Comparison of ENCODE assay signal across 37 cellular contexts in the genomic region with DNA sequence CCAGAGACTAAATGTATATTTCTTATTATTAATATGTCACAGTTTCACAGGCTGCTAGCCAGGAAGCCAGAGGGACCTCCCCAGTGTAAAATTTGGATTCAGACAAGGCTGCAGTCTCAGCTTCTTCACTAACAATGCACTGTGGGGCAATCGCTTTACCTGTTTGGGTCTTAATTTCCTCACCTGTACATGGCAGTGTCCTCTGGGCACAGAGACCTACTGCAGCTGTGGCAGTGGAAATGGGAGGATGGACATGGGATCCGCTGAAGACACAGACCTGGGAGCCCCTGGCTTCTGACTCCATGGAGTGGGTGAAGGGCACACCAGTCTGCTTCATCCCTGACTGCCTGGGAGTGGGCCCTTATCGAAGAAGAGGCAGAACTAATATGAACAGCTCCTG. TPM values are rescaled to one million over a fixed set of nuclear protein-coding genes. Genes with fewer than 3 reads are reported as not detected.
"Had no signal": no experiment of that assay in that cellular context is flagged by ENCODE, and none has a peak within 500 bp of the region (broad histone marks: within the 10 kb centered on the region; RNA-seq: fewer than 3 reads in every experiment).

No MANE protein-coding gene starts in this region.

- H3K4me1 Mint-ChIP-seq: activated B cell treated with CpG ODN at 0.5 μM for 24 hours; activated CD4-positive, alpha-beta T cell treated with anti-CD3 and anti-CD28 coated beads, Interleukin-2, amount 10 ng/mL, durations not matched to agents 24 days and 14 days; activated naive CD4-positive, alpha-beta T cell treated with anti-CD3 and anti-CD28 coated beads, Interleukin-2, amount 10 ng/mL, durations not matched to agents 7 days and 5 days; activated naive CD4-positive, alpha-beta T cell treated with anti-CD3 and anti-CD28 coated beads, Interleukin-2, amount 50 U/mL, for 24 hours; activated naive CD8-positive, alpha-beta T cell treated with anti-CD3 and anti-CD28 coated beads, Interleukin-2, amount 10 ng/mL, durations not matched to agents 7 days and 5 days; activated naive CD8-positive, alpha-beta T cell treated with anti-CD3 and anti-CD28 coated beads, Interleukin-2, amount 50 U/mL, for 24 hours; brain; T-cell; T-helper 17 cell had no signal

- H3K27me3 ChIP-seq: ascending aorta, cardiac muscle cell had no signal

- H3K36me3 Mint-ChIP-seq: activated CD4-positive, alpha-beta memory T cell treated with anti-CD3 and anti-CD28 coated beads for 36 hours; activated naive CD4-positive, alpha-beta T cell treated with anti-CD3 and anti-CD28 coated beads, Interleukin-2, amount 10 ng/mL, durations not matched to agents 7 days and 5 days; activated naive CD4-positive, alpha-beta T cell treated with anti-CD3 and anti-CD28 coated beads, Interleukin-2, amount 50 U/mL, for 24 hours; activated naive CD8-positive, alpha-beta T cell; activated naive CD8-positive, alpha-beta T cell treated with anti-CD3 and anti-CD28 coated beads, Interleukin-2, amount 10 ng/mL, durations not matched to agents 7 days and 5 days; brain; T-cell had no signal

- FAIRE-seq: bronchial epithelial cell, TTC549 had no signal

- H3K27me3 Mint-ChIP-seq: activated CD4-positive, alpha-beta T cell treated with anti-CD3 and anti-CD28 coated beads, Interleukin-2, amount 10 ng/mL, durations not matched to agents 24 days and 14 days; activated CD8-positive, alpha-beta T cell treated with anti-CD3 and anti-CD28 coated beads for 36 hours; activated naive CD8-positive, alpha-beta T cell treated with anti-CD3 and anti-CD28 coated beads, Interleukin-2, amount 10 ng/mL, durations not matched to agents 7 days and 5 days; brain had no signal

- H3K9me3 Mint-ChIP-seq: activated B cell treated with CpG ODN at 0.5 μM for 24 hours; activated CD4-positive, alpha-beta memory T cell treated with anti-CD3 and anti-CD28 coated beads for 36 hours; activated CD4-positive, alpha-beta T cell treated with anti-CD3 and anti-CD28 coated beads, Interleukin-2, amount 10 ng/mL, durations not matched to agents 24 days and 14 days; activated CD8-positive, alpha-beta T cell treated with anti-CD3 and anti-CD28 coated beads for 36 hours; activated naive CD4-positive, alpha-beta T cell treated with anti-CD3 and anti-CD28 coated beads, Interleukin-2, amount 10 ng/mL, durations not matched to agents 7 days and 5 days; activated naive CD4-positive, alpha-beta T cell treated with anti-CD3 and anti-CD28 coated beads, Interleukin-2, amount 50 U/mL, for 24 hours; activated naive CD8-positive, alpha-beta T cell treated with anti-CD3 and anti-CD28 coated beads, Interleukin-2, amount 10 ng/mL, durations not matched to agents 7 days and 5 days; activated T-cell treated with anti-CD3 and anti-CD28 coated beads, Interleukin-2, amount 50 U/mL, for 4 hours; activated T-cell treated with anti-CD3 and anti-CD28 coated beads, Interleukin-2, amount 50 U/mL, for 72 hours; activated T-helper 1 cell treated with anti-CD3 and anti-CD28 coated beads, Interleukin-12 subunit alpha, Interleukin-12 subunit beta, Interleukin-2, Interleukin-4 antibody, amounts not matched to agents 30 ng/mL and 10 ng/mL and 1 ng/mL, durations not matched to agents 14 hours and 24 hours and 36 hours; activated T-helper 2 cell treated with anti-CD3 and anti-CD28 coated beads, Interferon-gamma antibody, Interleukin-2, Interleukin-4, amounts not matched to agents 10 μg/mL and 5 μg/mL and 100 μg/mL, durations not matched to agents 14 hours and 24 hours and 36 hours; brain; T-cell had no signal

- H3K36me3 ChIP-seq: ascending aorta, cardiac muscle cell had no signal

- H3K4me3 Mint-ChIP-seq: activated B cell treated with CpG ODN at 0.5 μM for 24 hours; activated CD4-positive, alpha-beta memory T cell treated with anti-CD3 and anti-CD28 coated beads for 36 hours; activated CD4-positive, alpha-beta T cell treated with anti-CD3 and anti-CD28 coated beads, Interleukin-2, amount 10 ng/mL, durations not matched to agents 24 days and 14 days; activated CD8-positive, alpha-beta T cell treated with anti-CD3 and anti-CD28 coated beads for 36 hours; activated naive CD4-positive, alpha-beta T cell treated with anti-CD3 and anti-CD28 coated beads, Interleukin-2, amount 10 ng/mL, durations not matched to agents 7 days and 5 days; activated naive CD4-positive, alpha-beta T cell treated with anti-CD3 and anti-CD28 coated beads, Interleukin-2, amount 50 U/mL, for 24 hours; activated naive CD8-positive, alpha-beta T cell; activated naive CD8-positive, alpha-beta T cell treated with anti-CD3 and anti-CD28 coated beads, Interleukin-2, amount 10 ng/mL, durations not matched to agents 7 days and 5 days; activated naive CD8-positive, alpha-beta T cell treated with anti-CD3 and anti-CD28 coated beads, Interleukin-2, amount 50 U/mL, for 24 hours; activated T-cell treated with anti-CD3 and anti-CD28 coated beads, Interleukin-2, amount 50 U/mL, for 4 hours; activated T-cell treated with anti-CD3 and anti-CD28 coated beads, Interleukin-2, amount 50 U/mL, for 72 hours; activated T-helper 1 cell treated with anti-CD3 and anti-CD28 coated beads, Interleukin-12 subunit alpha, Interleukin-12 subunit beta, Interleukin-2, Interleukin-4 antibody, amounts not matched to agents 30 ng/mL and 10 ng/mL and 1 ng/mL, durations not matched to agents 14 hours and 24 hours and 36 hours; brain; T-cell; T-helper 17 cell had no signal

- H3K9me3 ChIP-seq: ascending aorta had no signal

- H3K4me3 ChIP-seq: ascending aorta, cardiac muscle cell had no signal

- DNase-seq: activated B cell treated with CpG ODN at 0.5 μM for 24 hours; activated CD4-positive, alpha-beta memory T cell treated with anti-CD3 and anti-CD28 coated beads for 36 hours; activated CD4-positive, alpha-beta T cell treated with anti-CD3 and anti-CD28 coated beads for 4 hours; activated CD4-positive, alpha-beta T cell treated with anti-CD3 and anti-CD28 coated beads, Interleukin-2, amount 10 ng/mL, durations not matched to agents 24 days and 14 days; activated CD4-positive, alpha-beta T cell treated with anti-CD3 and anti-CD28 coated beads, Interleukin-2, amount 50 U/mL, for 1 hour; activated CD4-positive, alpha-beta T cell treated with anti-CD3 and anti-CD28 coated beads, Interleukin-2, amount 50 U/mL, for 4 hours; activated CD4-positive, CD25-positive, alpha-beta regulatory T cell treated with anti-CD3 and anti-CD28 coated beads, Interleukin-2, amount 50 U/mL, for 72 hours; activated CD8-positive, alpha-beta memory T cell treated with anti-CD3 and anti-CD28 coated beads, Interleukin-2, amount 50 U/mL, for 4 hours; activated CD8-positive, alpha-beta T cell treated with anti-CD3 and anti-CD28 coated beads for 36 hours; activated effector memory CD4-positive, alpha-beta T cell treated with Interleukin-2 at 50 U/mL for 16 hours; activated gamma-delta T cell; activated naive CD4-positive, alpha-beta T cell treated with anti-CD3 and anti-CD28 coated beads, Interleukin-2, amount 10 ng/mL, durations not matched to agents 7 days and 5 days; activated naive CD4-positive, alpha-beta T cell treated with Interleukin-2 at 50 U/mL for 16 hours; activated naive CD8-positive, alpha-beta T cell treated with anti-CD3 and anti-CD28 coated beads, Interleukin-2, amount 10 ng/mL, durations not matched to agents 7 days and 5 days; activated naive CD8-positive, alpha-beta T cell treated with anti-CD3 and anti-CD28 coated beads, Interleukin-2, amount 50 U/mL, for 24 hours; activated T-cell treated with anti-CD3 and anti-CD28 coated beads for 4 hours; activated T-cell treated with anti-CD3 and anti-CD28 coated beads, Interleukin-2, amount 50 U/mL, for 1 hour; activated T-cell treated with anti-CD3 and anti-CD28 coated beads, Interleukin-2, amount 50 U/mL, for 4 hours; activated T-cell treated with anti-CD3 and anti-CD28 coated beads, Interleukin-2, amount 50 U/mL, for 72 hours; amygdala; anterior cingulate cortex; central memory CD4-positive, alpha-beta T cell; T-cell; T-helper 17 cell had no signal

- H3K27ac ChIP-seq: ascending aorta, cardiac muscle cell, VCaP had no signal

- ATAC-seq: activated CD8-positive, alpha-beta T cell treated with anti-CD3 and anti-CD28 coated beads for 36 hours; activated naive CD8-positive, alpha-beta T cell treated with anti-CD3 and anti-CD28 coated beads, Interleukin-2, amount 50 U/mL, for 24 hours; activated T-cell treated with anti-CD3 and anti-CD28 coated beads, Interleukin-2, amount 50 U/mL, for 4 hours; activated T-cell treated with anti-CD3 and anti-CD28 coated beads, Interleukin-2, amount 50 U/mL, for 72 hours; T-cell; T-helper 17 cell had no signal

- H3K27ac Mint-ChIP-seq: activated B cell treated with CpG ODN at 0.5 μM for 24 hours; activated CD4-positive, alpha-beta memory T cell treated with anti-CD3 and anti-CD28 coated beads for 36 hours; activated CD4-positive, alpha-beta T cell treated with anti-CD3 and anti-CD28 coated beads, Interleukin-2, amount 10 ng/mL, durations not matched to agents 24 days and 14 days; activated CD8-positive, alpha-beta T cell treated with anti-CD3 and anti-CD28 coated beads for 36 hours; activated naive CD4-positive, alpha-beta T cell treated with anti-CD3 and anti-CD28 coated beads, Interleukin-2, amount 10 ng/mL, durations not matched to agents 7 days and 5 days; activated naive CD4-positive, alpha-beta T cell treated with anti-CD3 and anti-CD28 coated beads, Interleukin-2, amount 50 U/mL, for 24 hours; activated naive CD8-positive, alpha-beta T cell; activated naive CD8-positive, alpha-beta T cell treated with anti-CD3 and anti-CD28 coated beads, Interleukin-2, amount 10 ng/mL, durations not matched to agents 7 days and 5 days; activated naive CD8-positive, alpha-beta T cell treated with anti-CD3 and anti-CD28 coated beads, Interleukin-2, amount 50 U/mL, for 24 hours; activated T-cell treated with anti-CD3 and anti-CD28 coated beads, Interleukin-2, amount 50 U/mL, for 72 hours; activated T-helper 1 cell treated with anti-CD3 and anti-CD28 coated beads, Interleukin-12 subunit alpha, Interleukin-12 subunit beta, Interleukin-2, Interleukin-4 antibody, amounts not matched to agents 30 ng/mL and 10 ng/mL and 1 ng/mL, durations not matched to agents 14 hours and 24 hours and 36 hours; activated T-helper 2 cell treated with anti-CD3 and anti-CD28 coated beads, Interferon-gamma antibody, Interleukin-2, Interleukin-4, amounts not matched to agents 10 μg/mL and 5 μg/mL and 100 μg/mL, durations not matched to agents 14 hours and 24 hours and 36 hours; brain; T-cell; T-helper 17 cell had no signal

RNA-seq across cellular contexts. Expression of gene SERPINA5, which starts 6.9 kb away (rescaled TPM):
- total RNA-seq: activated B cell treated with CpG ODN at 0.5 μM for 24 hours; activated CD4-positive, alpha-beta memory T cell treated with anti-CD3 and anti-CD28 coated beads for 36 hours; activated CD4-positive, alpha-beta T cell treated with anti-CD3 and anti-CD28 coated beads, Interleukin-2, amount 10 ng/mL, durations not matched to agents 24 days and 14 days; activated CD8-positive, alpha-beta memory T cell treated with anti-CD3 and anti-CD28 coated beads for 36 hours; activated CD8-positive, alpha-beta T cell treated with anti-CD3 and anti-CD28 coated beads for 36 hours; activated naive CD8-positive, alpha-beta T cell treated with anti-CD3 and anti-CD28 coated beads, Interleukin-2, amount 10 ng/mL, durations not matched to agents 7 days and 5 days; activated T-cell treated with anti-CD3 and anti-CD28 coated beads, Interleukin-2, amount 50 U/mL, for 72 hours; activated T-helper 1 cell treated with anti-CD3 and anti-CD28 coated beads, Interleukin-12 subunit alpha, Interleukin-12 subunit beta, Interleukin-2, Interleukin-4 antibody, amounts not matched to agents 30 ng/mL and 10 ng/mL and 1 ng/mL, durations not matched to agents 14 hours and 24 hours and 36 hours; activated T-helper 2 cell treated with anti-CD3 and anti-CD28 coated beads, Interferon-gamma antibody, Interleukin-2, Interleukin-4, amounts not matched to agents 10 μg/mL and 5 μg/mL and 100 μg/mL, durations not matched to agents 14 hours and 24 hours and 36 hours; bronchial epithelial cell; cardiac muscle cell; T-helper 1 cell treated with Interleukin-12 subunit alpha and Interleukin-12 subunit beta and Interleukin-4 antibody, amounts not matched to agents 30 ng/mL and 1 ng/mL, for 36 hours; T-helper 17 cell; T-helper 2 cell treated with Interferon-gamma antibody and Interleukin-4, amounts not matched to agents 100 ng/mL and 5 ng/mL, for 36 hours had no signal
- polyA plus RNA-seq: cardiac muscle cell had no signal

RNA-seq across cellular contexts. Expression of gene SERPINA4, which starts 13.1 kb away (rescaled TPM):
- total RNA-seq: activated B cell treated with CpG ODN at 0.5 μM for 24 hours; activated CD4-positive, alpha-beta memory T cell treated with anti-CD3 and anti-CD28 coated beads for 36 hours; activated CD4-positive, alpha-beta T cell treated with anti-CD3 and anti-CD28 coated beads, Interleukin-2, amount 10 ng/mL, durations not matched to agents 24 days and 14 days; activated CD8-positive, alpha-beta memory T cell treated with anti-CD3 and anti-CD28 coated beads for 36 hours; activated CD8-positive, alpha-beta T cell treated with anti-CD3 and anti-CD28 coated beads for 36 hours; activated naive CD8-positive, alpha-beta T cell treated with anti-CD3 and anti-CD28 coated beads, Interleukin-2, amount 10 ng/mL, durations not matched to agents 7 days and 5 days; activated T-cell treated with anti-CD3 and anti-CD28 coated beads, Interleukin-2, amount 50 U/mL, for 4 hours; activated T-cell treated with anti-CD3 and anti-CD28 coated beads, Interleukin-2, amount 50 U/mL, for 72 hours; activated T-helper 1 cell treated with anti-CD3 and anti-CD28 coated beads, Interleukin-12 subunit alpha, Interleukin-12 subunit beta, Interleukin-2, Interleukin-4 antibody, amounts not matched to agents 30 ng/mL and 10 ng/mL and 1 ng/mL, durations not matched to agents 14 hours and 24 hours and 36 hours; activated T-helper 2 cell treated with anti-CD3 and anti-CD28 coated beads, Interferon-gamma antibody, Interleukin-2, Interleukin-4, amounts not matched to agents 10 μg/mL and 5 μg/mL and 100 μg/mL, durations not matched to agents 14 hours and 24 hours and 36 hours; ascending aorta; bronchial epithelial cell; cardiac muscle cell; T-helper 1 cell treated with Interleukin-12 subunit alpha and Interleukin-12 subunit beta and Interleukin-4 antibody, amounts not matched to agents 30 ng/mL and 1 ng/mL, for 36 hours; T-helper 17 cell; T-helper 2 cell treated with Interferon-gamma antibody and Interleukin-4, amounts not matched to agents 100 ng/mL and 5 ng/mL, for 36 hours had no signal
- polyA plus RNA-seq: cardiac muscle cell had no signal

RNA-seq across cellular contexts. Expression of gene SERPINA3, which starts 37.9 kb away (rescaled TPM):
- total RNA-seq: activated B cell treated with CpG ODN at 0.5 μM for 24 hours; activated CD4-positive, alpha-beta memory T cell treated with anti-CD3 and anti-CD28 coated beads for 36 hours; activated CD4-positive, alpha-beta T cell treated with anti-CD3 and anti-CD28 coated beads, Interleukin-2, amount 10 ng/mL, durations not matched to agents 24 days and 14 days; activated CD8-positive, alpha-beta memory T cell treated with anti-CD3 and anti-CD28 coated beads for 36 hours; activated CD8-positive, alpha-beta T cell treated with anti-CD3 and anti-CD28 coated beads for 36 hours; activated naive CD8-positive, alpha-beta T cell treated with anti-CD3 and anti-CD28 coated beads, Interleukin-2, amount 10 ng/mL, durations not matched to agents 7 days and 5 days; activated T-cell treated with anti-CD3 and anti-CD28 coated beads, Interleukin-2, amount 50 U/mL, for 72 hours; activated T-helper 1 cell treated with anti-CD3 and anti-CD28 coated beads, Interleukin-12 subunit alpha, Interleukin-12 subunit beta, Interleukin-2, Interleukin-4 antibody, amounts not matched to agents 30 ng/mL and 10 ng/mL and 1 ng/mL, durations not matched to agents 14 hours and 24 hours and 36 hours; activated T-helper 2 cell treated with anti-CD3 and anti-CD28 coated beads, Interferon-gamma antibody, Interleukin-2, Interleukin-4, amounts not matched to agents 10 μg/mL and 5 μg/mL and 100 μg/mL, durations not matched to agents 14 hours and 24 hours and 36 hours; cardiac muscle cell; T-helper 1 cell treated with Interleukin-12 subunit alpha and Interleukin-12 subunit beta and Interleukin-4 antibody, amounts not matched to agents 30 ng/mL and 1 ng/mL, for 36 hours; T-helper 17 cell; T-helper 2 cell treated with Interferon-gamma antibody and Interleukin-4, amounts not matched to agents 100 ng/mL and 5 ng/mL, for 36 hours had no signal
